In genomic region chr2:8107162-8107561, GRCh38 we compare ENCODE assay signal across 32 cellular contexts.
"Had no signal": no experiment of that assay in that cellular context is flagged by ENCODE, and none has a peak within 500 bp of the region (broad histone marks: within the 10 kb centered on the region; RNA-seq: fewer than 3 reads in every experiment).

No MANE protein-coding gene starts in this region.

- FAIRE-seq: astrocyte had no signal

- H3K27ac Mint-ChIP-seq: activated CD4-positive, alpha-beta memory T cell treated with anti-CD3 and anti-CD28 coated beads for 36 hours; activated CD4-positive, alpha-beta T cell treated with anti-CD3 and anti-CD28 coated beads, Interleukin-2, amount 10 ng/mL, durations not matched to agents 7 days and 5 days; activated naive CD4-positive, alpha-beta T cell treated with anti-CD3 and anti-CD28 coated beads for 36 hours; activated naive CD8-positive, alpha-beta T cell; activated T-helper 17 cell treated with anti-CD3 and anti-CD28 coated beads, Interleukin-2, amount 50 U/mL, for 72 hours; brain; T-helper 17 cell; WTC11 had no signal

- DNase-seq: activated CD4-positive, alpha-beta memory T cell treated with anti-CD3 and anti-CD28 coated beads for 36 hours; activated CD4-positive, alpha-beta T cell treated with anti-CD3 and anti-CD28 coated beads, Interleukin-2, amount 10 ng/mL, durations not matched to agents 7 days and 5 days; activated CD4-positive, CD25-positive, alpha-beta regulatory T cell treated with anti-CD3 and anti-CD28 coated beads, Interleukin-2, amount 50 U/mL, for 72 hours; activated CD8-positive, alpha-beta memory T cell treated with anti-CD3 and anti-CD28 coated beads for 24 hours; activated gamma-delta T cell; activated naive CD4-positive, alpha-beta T cell treated with anti-CD3 and anti-CD28 coated beads for 36 hours; activated T-cell treated with anti-CD3 and anti-CD28 coated beads for 4 hours; activated T-cell treated with anti-CD3 and anti-CD28 coated beads, Interleukin-2, amount 50 U/mL, for 48 hours; amygdala; MG63; MV-4-11; NCI-H1092 treated with DMSO at 0.1 percent for 48 hours; NCI-H1417 treated with DMSO at 0.1 percent for 48 hours; NCI-H1694; NCI-H2029; NCI-H2171 treated with DMSO at 0.1 percent for 48 hours; NCI-H226; NCI-H526; NK-92 treated with Interleukin-12 subunit alpha and Interleukin-12 subunit beta, amount 100 ng/mL, for 24 hours; Peyer's patch; Right ventricle myocardium superior; SJCRH30; T-helper 17 cell; T-helper 9 cell had no signal

- H3K9ac ChIP-seq: KMS-11 had no signal

- H3K4me1 ChIP-seq: Peyer's patch, SJCRH30 had no signal

- H3K27me3 ChIP-seq: MG63, Peyer's patch had no signal

- H3K4me3 ChIP-seq: MG63, Peyer's patch, SJCRH30 had no signal

- H3K27ac ChIP-seq: KMS-11, Peyer's patch, RWPE1, SJCRH30 had no signal

- H3K9me3 ChIP-seq: MG63, Peyer's patch, SJCRH30 had no signal

- ATAC-seq: activated T-helper 17 cell treated with anti-CD3 and anti-CD28 coated beads, Interleukin-2, amount 50 U/mL, for 72 hours; T-helper 17 cell; WTC11 had no signal

- H3K27me3 Mint-ChIP-seq: activated T-helper 17 cell treated with anti-CD3 and anti-CD28 coated beads, Interleukin-2, amount 50 U/mL, for 72 hours; brain; central memory CD8-positive, alpha-beta T cell; T-helper 17 cell had no signal

- H3K4me2 ChIP-seq: KMS-11 had no signal

- H3K9me3 Mint-ChIP-seq: activated CD4-positive, alpha-beta memory T cell treated with anti-CD3 and anti-CD28 coated beads for 36 hours; activated naive CD4-positive, alpha-beta T cell treated with anti-CD3 and anti-CD28 coated beads for 36 hours; activated T-helper 17 cell treated with anti-CD3 and anti-CD28 coated beads, Interleukin-2, amount 50 U/mL, for 72 hours; central memory CD8-positive, alpha-beta T cell had no signal

- H3K4me1 Mint-ChIP-seq: activated T-helper 17 cell treated with anti-CD3 and anti-CD28 coated beads, Interleukin-2, amount 50 U/mL, for 72 hours; T-helper 17 cell had no signal

- H3K36me3 ChIP-seq: MG63, Peyer's patch, SJCRH30 had no signal

- H3K4me3 Mint-ChIP-seq: activated CD4-positive, alpha-beta memory T cell treated with anti-CD3 and anti-CD28 coated beads for 36 hours; activated CD4-positive, alpha-beta T cell treated with anti-CD3 and anti-CD28 coated beads, Interleukin-2, amount 10 ng/mL, durations not matched to agents 7 days and 5 days; activated naive CD4-positive, alpha-beta T cell treated with anti-CD3 and anti-CD28 coated beads for 36 hours; activated naive CD8-positive, alpha-beta T cell; activated T-helper 17 cell treated with anti-CD3 and anti-CD28 coated beads, Interleukin-2, amount 50 U/mL, for 72 hours; brain; central memory CD8-positive, alpha-beta T cell; T-helper 17 cell; WTC11 had no signal

- H3K36me3 Mint-ChIP-seq: activated CD4-positive, alpha-beta memory T cell treated with anti-CD3 and anti-CD28 coated beads for 36 hours; brain had no signal
